33 cellular contexts compared by ENCODE assay signal in the genomic region with DNA sequence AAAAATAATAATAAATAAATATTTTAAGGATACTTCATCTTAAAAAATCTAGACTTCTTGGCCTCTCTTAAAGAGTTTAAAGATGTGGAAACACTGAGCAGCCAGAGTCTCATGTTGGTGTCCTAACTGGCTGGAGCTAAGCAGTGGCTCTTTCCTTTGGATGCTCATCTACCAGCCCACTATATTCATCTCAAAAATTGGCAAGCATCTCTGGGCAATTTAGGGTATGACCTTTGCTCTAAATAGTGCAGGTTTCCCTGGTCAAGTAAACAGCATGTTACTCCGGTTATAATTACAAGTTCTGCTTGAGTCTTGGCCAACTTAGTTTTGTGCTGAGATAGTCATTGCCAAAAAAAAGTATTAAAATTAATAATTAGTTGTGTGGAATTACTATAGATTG.
"Had no signal": no experiment of that assay in that cellular context is flagged by ENCODE, and none has a peak within 500 bp of the region (broad histone marks: within the 10 kb centered on the region; RNA-seq: fewer than 3 reads in every experiment).

No MANE protein-coding gene starts in this region.

- H3K36me3 ChIP-seq: brain microvascular endothelial cell, WERI-Rb-1 had no signal

- H3K4me3 ChIP-seq: K562, PC-9, SJCRH30, SK-N-MC had no signal

- DNase-seq: activated CD4-positive, alpha-beta memory T cell treated with anti-CD3 and anti-CD28 coated beads, Interleukin-2, amount 10 ng/mL, durations not matched to agents 7 days and 5 days; activated CD4-positive, alpha-beta T cell treated with anti-CD3 and anti-CD28 coated beads for 1 hour; activated CD4-positive, alpha-beta T cell treated with anti-CD3 and anti-CD28 coated beads for 48 hours; activated CD4-positive, CD25-positive, alpha-beta regulatory T cell; activated CD8-positive, alpha-beta memory T cell treated with anti-CD3 and anti-CD28 coated beads for 24 hours; activated CD8-positive, alpha-beta memory T cell treated with anti-CD3 and anti-CD28 coated beads, Interleukin-2, amount 10 ng/mL, durations not matched to agents 7 days and 5 days; activated CD8-positive, alpha-beta memory T cell treated with anti-CD3 and anti-CD28 coated beads, Interleukin-2, amount 50 U/mL, for 48 hours; activated effector memory CD4-positive, alpha-beta T cell treated with Interleukin-2 at 50 U/mL for 16 hours; activated naive CD4-positive, alpha-beta T cell; activated naive CD4-positive, alpha-beta T cell treated with anti-CD3 and anti-CD28 coated beads, Interleukin-2, amount 50 U/mL, for 16 hours; activated naive CD8-positive, alpha-beta T cell treated with anti-CD3 and anti-CD28 coated beads for 36 hours; activated T-cell treated with anti-CD3 and anti-CD28 coated beads, Interleukin-2, amount 50 U/mL, for 48 hours; aorta; NCI-H1092 treated with DMSO at 0.1 percent for 48 hours; NCI-H1417; NCI-H146; NCI-H187; NCI-H2029 treated with DMSO at 0.1 percent for 48 hours; NCI-H2107; NCI-H2171 treated with DMSO at 0.1 percent for 48 hours; NCI-H2227 treated with DMSO at 0.1 percent for 48 hours; NCI-H446; NCI-H510A treated with DMSO at 0.1 percent for 48 hours; NCI-H69; NCI-H82; PC-9; SHP77; WERI-Rb-1 had no signal

- H3K27me3 ChIP-seq: brain microvascular endothelial cell, SJCRH30 had no signal

- H3K27ac ChIP-seq: brain microvascular endothelial cell, PC-9, RWPE1, SJCRH30, SK-N-MC, WERI-Rb-1 had no signal

- H3K4me1 ChIP-seq: SJCRH30 had no signal

- H3K4me2 ChIP-seq: PC-9 had no signal

- H2AFZ ChIP-seq: PC-9 had no signal

- ATAC-seq: K562 had no signal
